Comparison of ENCODE assay signal across 8 cellular contexts in genomic region chr4:113278324-113278934, GRCh38.
DNase-seq lines count a peak whose midpoint lies in the region; ATAC-seq and TF ChIP-seq lines count a peak whose summit lies in the region.

No MANE protein-coding gene starts in this region.

- H3K9me3 Mint-ChIP-seq in activated CD4-positive, alpha-beta memory T cell treated with anti-CD3 and anti-CD28 coated beads, Interleukin-2, amount 10 ng/mL, durations not matched to agents 7 days and 5 days, result no peaks in the 10 kb centered on the region
- H3K9me3 Mint-ChIP-seq in natural killer cell treated with Interleukin-12 subunit alpha and Interleukin-12 subunit beta and Interleukin-15 and Interleukin-18, amount 100 ng/mL, for 72 hours, result no peaks in the 10 kb centered on the region

- ATAC-seq in GM19328 (IDR thresholded peaks at IDR 0.05; ENCODE audit: unreplicated experiment) (peak; percentile 97), HG03342 (IDR thresholded peaks at IDR 0.05; ENCODE audit: unreplicated experiment) (peak; percentile 100), esophagus mucosa (peak; percentile 83)
- ATAC-seq in natural killer cell treated with Interleukin-12 subunit alpha and Interleukin-12 subunit beta and Interleukin-15 and Interleukin-18, amount 100 ng/mL, for 72 hours, result peak; percentile 68 to 75

- CTCF ChIA-PET in activated CD4-positive, alpha-beta memory T cell treated with anti-CD3 and anti-CD28 coated beads, Interleukin-2, amount 10 ng/mL, durations not matched to agents 7 days and 5 days (lab: Charles Lee), result interaction anchor here (0.6 to 2.5 kb wide), 4 partner anchors 16 to 2000 kb away, joined by 3 to 8 read pairs (median 3); no protein-coding TSS in a partner anchor

- no peaks in the 10 kb centered on the region for H3K4me1 ChIP-seq in testis

- H3K9me3 ChIP-seq in testis, result no peaks in the 10 kb centered on the region

- no peaks in the 10 kb centered on the region for H3K4me1 Mint-ChIP-seq in activated CD4-positive, alpha-beta memory T cell treated with anti-CD3 and anti-CD28 coated beads, Interleukin-2, amount 10 ng/mL, durations not matched to agents 7 days and 5 days
- no peaks in the 10 kb centered on the region for H3K4me1 Mint-ChIP-seq in natural killer cell treated with Interleukin-12 subunit alpha and Interleukin-12 subunit beta and Interleukin-15 and Interleukin-18, amount 100 ng/mL, for 72 hours (ENCODE audit: low read depth in 2 of 2)

- H3K4me3 ChIP-seq in testis, result peak overlapping the region in 1 of 2 donors; percentile 26

- POLR2A ChIA-PET in activated CD4-positive, alpha-beta memory T cell treated with anti-CD3 and anti-CD28 coated beads, Interleukin-2, amount 10 ng/mL, durations not matched to agents 7 days and 5 days (lab: Charles Lee), result no interaction called here

- WGBS in testis, 2 donors, result 29 to 42% methylated on average over 8 of the region's 8 CpGs

- TF ChIP-seq POLR2A in testis (IDR thresholded peaks at IDR 0.05), result no peak

- no peaks in the 10 kb centered on the region for H3K36me3 Mint-ChIP-seq in activated CD4-positive, alpha-beta memory T cell treated with anti-CD3 and anti-CD28 coated beads, Interleukin-2, amount 10 ng/mL, durations not matched to agents 7 days and 5 days (ENCODE audit: low read depth)
- no peaks in the 10 kb centered on the region for H3K36me3 Mint-ChIP-seq in natural killer cell treated with Interleukin-12 subunit alpha and Interleukin-12 subunit beta and Interleukin-15 and Interleukin-18, amount 100 ng/mL, for 72 hours

- H3K4me3 Mint-ChIP-seq in activated CD4-positive, alpha-beta memory T cell treated with anti-CD3 and anti-CD28 coated beads, Interleukin-2, amount 10 ng/mL, durations not matched to agents 7 days and 5 days, result no peak overlapping the region
- no peak overlapping the region for H3K4me3 Mint-ChIP-seq in natural killer cell treated with Interleukin-12 subunit alpha and Interleukin-12 subunit beta and Interleukin-15 and Interleukin-18, amount 100 ng/mL, for 72 hours

- H3K27ac ChIP-seq in testis, result no peak overlapping the region

- DNase-seq in COLO668 (lab: John Stamatoyannopoulos, UW; ENCODE audit: unreplicated experiment) (peak; percentile 51), NCI-H69 (lab: John Stamatoyannopoulos, UW) (peak; percentile 74), testis (peak; percentile 87)
- DNase-seq in activated CD4-positive, alpha-beta memory T cell treated with anti-CD3 and anti-CD28 coated beads, Interleukin-2, amount 10 ng/mL, durations not matched to agents 7 days and 5 days, result peak; percentile 64
- peak; percentile 62 for DNase-seq in natural killer cell treated with Interleukin-12 subunit alpha and Interleukin-12 subunit beta and Interleukin-15 and Interleukin-18, amount 100 ng/mL, for 72 hours (ENCODE audit: low spot score)

- H3K27me3 Mint-ChIP-seq in activated CD4-positive, alpha-beta memory T cell treated with anti-CD3 and anti-CD28 coated beads, Interleukin-2, amount 10 ng/mL, durations not matched to agents 7 days and 5 days, result peaks cover 12% of the 10 kb centered on the region
- peaks cover 4 to 10% of the 10 kb centered on the region in 2 donors for H3K27me3 Mint-ChIP-seq in natural killer cell treated with Interleukin-12 subunit alpha and Interleukin-12 subunit beta and Interleukin-15 and Interleukin-18, amount 100 ng/mL, for 72 hours

- H3K27me3 ChIP-seq in testis, result no peaks in the 10 kb centered on the region

- intact Hi-C loops in testis (cut with DNase I; ENCODE audit: low total_unique reads), result no loop called here

- H3K36me3 ChIP-seq in testis (ENCODE audit: low read depth, missing control alignments), result no peaks in the 10 kb centered on the region

- TF ChIP-seq CTCF in testis (IDR thresholded peaks at IDR 0.05), result peak; percentile 26 to 72 (median 72)

- H3K27ac Mint-ChIP-seq in activated CD4-positive, alpha-beta memory T cell treated with anti-CD3 and anti-CD28 coated beads, Interleukin-2, amount 10 ng/mL, durations not matched to agents 7 days and 5 days, result no peak overlapping the region
- H3K27ac Mint-ChIP-seq in natural killer cell treated with Interleukin-12 subunit alpha and Interleukin-12 subunit beta and Interleukin-15 and Interleukin-18, amount 100 ng/mL, for 72 hours, result no peak overlapping the region
